Comparison of ENCODE assay signal across 1 cellular context in the genomic region with DNA sequence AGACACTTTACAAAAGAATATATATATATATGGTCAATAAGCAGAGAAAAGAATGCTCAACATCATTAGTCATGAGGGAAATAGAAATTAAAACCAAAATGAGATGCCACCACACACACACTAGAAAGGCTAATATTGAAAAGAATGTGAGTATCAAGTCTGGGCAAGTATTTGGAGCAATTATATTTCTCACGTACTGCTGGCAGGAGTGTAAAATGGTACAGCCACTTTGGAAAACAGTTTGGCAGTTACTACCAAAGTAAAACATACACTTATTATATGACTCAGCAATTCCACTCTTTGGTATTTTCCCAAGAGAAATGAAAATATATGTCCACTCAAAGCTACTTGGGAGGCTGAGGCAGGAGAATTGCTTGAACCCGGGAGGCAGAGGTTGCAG.
A peak's percentile ranks its signal among the peaks of the same experiment; 100 is the strongest.
TF ChIP-seq lines count a peak whose summit lies in the region.

No MANE protein-coding gene starts in this region.

TF ChIP-seq in HepG2, 621 proteins besides CTCF, POLR2A, EP300 and RAD21:
- TF ChIP-seq SP5 (CRISPR knock-in tag; IDR thresholded peaks at IDR 0.05; ENCODE audit: borderline replicate concordance, low read depth): no peak
- TF ChIP-seq U2AF2 (IDR thresholded peaks at IDR 0.05; ENCODE audit: low read depth, low read length): no peak
- TF ChIP-seq MAFF (IDR thresholded peaks at IDR 0.05; ENCODE audit: low read depth, low read length): peak; percentile 53; the same call in 1 of the 2 replicates
- peak; percentile 54 to 75; a peak in 3 of 4 replicates for TF ChIP-seq MAFK (conservative IDR thresholded peaks at IDR 0.05 in 1 of 2, IDR thresholded peaks at IDR 0.05 in 1 of 2; ENCODE audit: low read length in 2 of 2)
- TF ChIP-seq SOX13 (IDR thresholded peaks at IDR 0.05): no peak
- no peak for TF ChIP-seq SOX13 (CRISPR knock-in tag; conservative IDR thresholded peaks at IDR 0.05 in 1 of 2, IDR thresholded peaks at IDR 0.05 in 1 of 2)
- no peak for TF ChIP-seq PAX8 (CRISPR knock-in tag; IDR thresholded peaks at IDR 0.05; ENCODE audit: borderline replicate concordance)
- peak; percentile 69 for TF ChIP-seq NFE2L2 (IDR thresholded peaks at IDR 0.05; ENCODE audit: low read length)
- no peak for TF ChIP-seq ZNF431 (CRISPR knock-in tag; IDR thresholded peaks at IDR 0.05; ENCODE audit: borderline replicate concordance, low read depth)
